Comparison of ENCODE assay signal across 17 cellular contexts in genomic region chr9:27338527-27338903, GRCh38. TPM values are rescaled to one million over a fixed set of nuclear protein-coding genes. Genes with fewer than 3 reads are reported as not detected.
A peak's percentile ranks its signal among the peaks of the same experiment; 100 is the strongest.
DNase-seq lines count a peak whose midpoint lies in the region; ATAC-seq, FAIRE-seq and TF ChIP-seq lines count a peak whose summit lies in the region.
"Had no signal": no experiment of that assay in that cellular context is flagged by ENCODE, and none has a peak within 500 bp of the region (broad histone marks: within the 10 kb centered on the region; RNA-seq: fewer than 3 reads in every experiment).

No MANE protein-coding gene starts in this region.

- peaks cover 2% of the 10 kb centered on the region for H3K27me3 Mint-ChIP-seq in astrocyte (ENCODE audit: low read depth, unreplicated experiment)

- no peak for TF ChIP-seq POLR2A in gastroesophageal sphincter (IDR thresholded peaks at IDR 0.05)
- no peak for TF ChIP-seq POLR2A in thyroid gland (IDR thresholded peaks at IDR 0.05)

- H3K79me2 ChIP-seq in astrocyte (ENCODE audit: insufficient read depth, low read length) = no peaks in the 10 kb centered on the region

- H3K27ac Mint-ChIP-seq in astrocyte (ENCODE audit: unreplicated experiment) = no peak overlapping the region
- H3K27ac Mint-ChIP-seq: activated T-helper 1 cell treated with anti-CD3 and anti-CD28 coated beads, Interleukin-12 subunit alpha, Interleukin-12 subunit beta, Interleukin-2, Interleukin-4 antibody, amounts not matched to agents 30 ng/mL and 10 ng/mL and 1 ng/mL, durations not matched to agents 14 hours and 24 hours and 36 hours had no signal

- DNase-seq in astrocyte (ENCODE audit: low read depth) = no peak
- DNase-seq in neuronal stem cell (ENCODE audit: low spot score) = no peak
- no peak for DNase-seq in thyroid gland
- DNase-seq in CD1c-positive myeloid dendritic cell (ENCODE audit: extremely low spot score) = no peak
- no peak for DNase-seq in GM19239 (ENCODE audit: insufficient read length, low spot score)
- no peak for DNase-seq in GDM1 (lab: John Stamatoyannopoulos, UW)
- DNase-seq: activated CD4-positive, alpha-beta T cell treated with anti-CD3 and anti-CD28 coated beads, Interleukin-2, amount 50 U/mL, for 48 hours; AML-193; NCI-H1092 treated with DMSO at 0.1 percent for 48 hours; stimulated activated naive CD4-positive, alpha-beta T cell treated with Interleukin-2 at 50 U/mL for 16 hours; SW 1271 had no signal

- H3K4me1 ChIP-seq in astrocyte (ENCODE audit: insufficient read depth, low read length) (no peaks in the 10 kb centered on the region), gastroesophageal sphincter (peaks cover under 1 to 63% (median 32%) of the 10 kb centered on the region in 3 donors), neuronal stem cell (ENCODE audit: control insufficient read depth in 2 of 2, insufficient read depth in 1 of 2, low read depth in 1 of 2, low read length in 2 of 2) (peaks cover 16 to 26% of the 10 kb centered on the region in 2 donors), thyroid gland (peaks cover 25 to 53% of the 10 kb centered on the region in 2 donors)

- TF ChIP-seq EP300 in gastroesophageal sphincter (IDR thresholded peaks at IDR 0.05) = no peak

- TF ChIP-seq CTCF in astrocyte (IDR thresholded peaks at IDR 0.05; ENCODE audit: insufficient read depth, low read depth, low read length) (no peak), gastroesophageal sphincter (IDR thresholded peaks at IDR 0.05) (no peak), thyroid gland (IDR thresholded peaks at IDR 0.05) (no peak)

- peak overlapping the region; percentile 17 for H2AFZ ChIP-seq in astrocyte (ENCODE audit: low read depth, low read length)
- no peak overlapping the region for H2AFZ ChIP-seq in neuronal stem cell (ENCODE audit: low read length)

- H3K9ac ChIP-seq in astrocyte (ENCODE audit: low read length) = no peak overlapping the region
- no peak overlapping the region for H3K9ac ChIP-seq in neuronal stem cell (ENCODE audit: low read depth, low read length, poor library complexity)

- peaks cover 2% of the 10 kb centered on the region for H3K9me3 Mint-ChIP-seq in astrocyte (ENCODE audit: unreplicated experiment)
- H3K9me3 Mint-ChIP-seq: activated T-helper 1 cell treated with anti-CD3 and anti-CD28 coated beads, Interleukin-12 subunit alpha, Interleukin-12 subunit beta, Interleukin-2, Interleukin-4 antibody, amounts not matched to agents 30 ng/mL and 10 ng/mL and 1 ng/mL, durations not matched to agents 14 hours and 24 hours and 36 hours had no signal

- H3K18ac ChIP-seq in neuronal stem cell (ENCODE audit: low read length) = peak overlapping the region; percentile 66

- H4K8ac ChIP-seq in neuronal stem cell (ENCODE audit: low read depth, low read length) = no peak overlapping the region

- no peak overlapping the region for H3K4ac ChIP-seq in neuronal stem cell (ENCODE audit: low read length)

- peak overlapping the region; percentile 69 for H2BK120ac ChIP-seq in neuronal stem cell (ENCODE audit: low read depth, low read length)

- no peak overlapping the region for H3K23ac ChIP-seq in neuronal stem cell (ENCODE audit: low read depth, low read length, poor library complexity)

- H3K36me3 ChIP-seq in astrocyte (ENCODE audit: insufficient read depth, low read length) = no peaks in the 10 kb centered on the region
- H3K36me3 ChIP-seq in gastroesophageal sphincter = no peaks in the 10 kb centered on the region
- peaks cover 0 to 17% of the 10 kb centered on the region in 2 donors for H3K36me3 ChIP-seq in neuronal stem cell (replicated peaks in 1 of 2; ENCODE audit: control insufficient read depth in 2 of 2, insufficient read depth in 2 of 2, low read length in 2 of 2)
- no peaks in the 10 kb centered on the region for H3K36me3 ChIP-seq in thyroid gland
- H3K36me3 ChIP-seq: neutrophil had no signal

- H3K27ac ChIP-seq in astrocyte (ENCODE audit: low read depth, low read length) (no peak overlapping the region), gastroesophageal sphincter (peak overlapping the region in 3 of 4 donors; percentile 37 to 73 (median 68)), neuronal stem cell (replicated peaks; ENCODE audit: low read length) (no peak overlapping the region), thyroid gland (peak overlapping the region in 2 of 3 donors; percentile 10 to 21)
- H3K27ac ChIP-seq: neutrophil had no signal

- H3K4me1 Mint-ChIP-seq in astrocyte (ENCODE audit: low read depth, unreplicated experiment) = peaks cover 20% of the 10 kb centered on the region

- H2BK12ac ChIP-seq in neuronal stem cell (ENCODE audit: low read length) = no peak overlapping the region

- H3K36me3 Mint-ChIP-seq in astrocyte (ENCODE audit: low read depth, unreplicated experiment) = no peaks in the 10 kb centered on the region

- H3K4me2 ChIP-seq in astrocyte (ENCODE audit: low read length) (no peak overlapping the region), neuronal stem cell (ENCODE audit: insufficient read depth, low read length, poor library complexity, severe bottlenecking) (no peak overlapping the region)

- FAIRE-seq in astrocyte (lab: Jason Lieb, UNC) = no peak
- no peak for FAIRE-seq in GM19239 (lab: Jason Lieb, UNC)
- FAIRE-seq: small intestine had no signal

- intact Hi-C loops in thyroid gland (cut with DNase I) = no loop called here

- H4K20me1 ChIP-seq in astrocyte (ENCODE audit: insufficient read depth, low read length) = no peaks in the 10 kb centered on the region

- H2BK5ac ChIP-seq in neuronal stem cell (ENCODE audit: low read length) = peak overlapping the region; percentile 42

- 67 to 77% methylated on average over 1 to 5 of the region's 9 CpGs for WGBS in gastroesophageal sphincter (ENCODE audit: low coverage in 1 of 2), 2 donors
- WGBS in neuronal stem cell (ENCODE audit: extremely low coverage in 2 of 2, insufficient read length in 2 of 2, insufficient replicate concordance in 1 of 2), 2 donors = no CpG with 5 or more reads among the region's 9 CpGs
- WGBS in thyroid gland, 2 donors = 67 to 75% methylated on average over 9 of the region's 9 CpGs

- H3K4me3 ChIP-seq in astrocyte (ENCODE audit: insufficient read depth, low read depth, low read length) (no peak overlapping the region), gastroesophageal sphincter (no peak overlapping the region), neuronal stem cell (ENCODE audit: low read length in 2 of 2) (no peak overlapping the region), thyroid gland (replicated peaks in 1 of 3) (no peak overlapping the region)

- no peak overlapping the region for H2BK15ac ChIP-seq in neuronal stem cell (ENCODE audit: low read length)

- H3K4me3 Mint-ChIP-seq in astrocyte (ENCODE audit: unreplicated experiment) = no peak overlapping the region
- H3K4me3 Mint-ChIP-seq: activated T-helper 1 cell treated with anti-CD3 and anti-CD28 coated beads, Interleukin-12 subunit alpha, Interleukin-12 subunit beta, Interleukin-2, Interleukin-4 antibody, amounts not matched to agents 30 ng/mL and 10 ng/mL and 1 ng/mL, durations not matched to agents 14 hours and 24 hours and 36 hours had no signal

- ATAC-seq in gastroesophageal sphincter (no peak), HG03196 (IDR thresholded peaks at IDR 0.05; ENCODE audit: unreplicated experiment) (no peak)

- H3K79me1 ChIP-seq in neuronal stem cell (ENCODE audit: low read depth, low read length) = peaks cover 2% of the 10 kb centered on the region

- H2AK5ac ChIP-seq in neuronal stem cell (ENCODE audit: low read depth, low read length) = peak overlapping the region; percentile 37

- H3K27me3 ChIP-seq in astrocyte (ENCODE audit: insufficient read depth, low read length) (peaks cover 3% of the 10 kb centered on the region), gastroesophageal sphincter (no peaks in the 10 kb centered on the region), neuronal stem cell (ENCODE audit: control insufficient read depth in 3 of 3, insufficient read depth in 3 of 3, low read depth in 1 of 3, low read length in 3 of 3) (no peaks in the 10 kb centered on the region), thyroid gland (no peaks in the 10 kb centered on the region)
- H3K27me3 ChIP-seq: neutrophil had no signal

- H4K91ac ChIP-seq in neuronal stem cell (ENCODE audit: low read depth, low read length, poor library complexity) = no peak overlapping the region

- H3K14ac ChIP-seq in neuronal stem cell (ENCODE audit: low read length) = no peak overlapping the region

- H3K9me3 ChIP-seq in astrocyte (ENCODE audit: insufficient read depth, low read depth, low read length) = no peaks in the 10 kb centered on the region
- H3K9me3 ChIP-seq in gastroesophageal sphincter = no peaks in the 10 kb centered on the region
- peaks cover 0 to 2% of the 10 kb centered on the region in 2 donors for H3K9me3 ChIP-seq in neuronal stem cell (replicated peaks in 1 of 2; ENCODE audit: control insufficient read depth in 2 of 2, insufficient read depth in 1 of 2, low read depth in 1 of 2, low read length in 2 of 2)
- no peaks in the 10 kb centered on the region for H3K9me3 ChIP-seq in thyroid gland
- H3K9me3 ChIP-seq: neutrophil had no signal

RNA-seq across cellular contexts. Expression of gene EQTN, which starts 41.6 kb away (rescaled TPM):
- total RNA-seq in astrocyte = not detected in 2 replicates
- 1 to 10 TPM in 1 of 4 donors, not detected in 3; 1.2 TPM for total RNA-seq in gastroesophageal sphincter
- 0.22 TPM for polyA plus RNA-seq in neuronal stem cell (2013, experiment 1 of 2)
- polyA plus RNA-seq in neuronal stem cell (2013, experiment 2 of 2) = 0.43 TPM
- total RNA-seq in thyroid gland = under 1 TPM in 1 of 4 donors, not detected in 3; 0.45 TPM
- total RNA-seq: activated T-helper 1 cell treated with anti-CD3 and anti-CD28 coated beads, Interleukin-12 subunit alpha, Interleukin-12 subunit beta, Interleukin-2, Interleukin-4 antibody, amounts not matched to agents 30 ng/mL and 10 ng/mL and 1 ng/mL, durations not matched to agents 14 hours and 24 hours and 36 hours had no signal
- polyA plus RNA-seq: adipose tissue had no signal

Comparison
In these comparisons a context has a peak if more than half of its experiments do, and no peak if none do; other contexts are left out.
1. H3K27ac ChIP-seq: peak in gastroesophageal sphincter (3 of 4) and thyroid gland (2 of 3); none in astrocyte (single experiment) and neuronal stem cell (single experiment).